9 cellular contexts compared by ENCODE assay signal in genomic region chr10:103916254-103916653, GRCh38. TPM values are rescaled to one million over a fixed set of nuclear protein-coding genes. Genes with fewer than 3 reads are reported as not detected.
DNase-seq lines count a peak whose midpoint lies in the region; ATAC-seq and TF ChIP-seq lines count a peak whose summit lies in the region.
"Had no signal": no experiment of that assay in that cellular context is flagged by ENCODE, and none has a peak within 500 bp of the region (broad histone marks: within the 10 kb centered on the region; RNA-seq: fewer than 3 reads in every experiment).

No MANE protein-coding gene starts in this region.

- H3K36me3 ChIP-seq in BLaER1 treated with 17β-estradiol and CSF1 and Interleukin-3, amounts not matched to agents 10 nM and 100 nM: peaks cover 0 to 19% (median 15%) of the 10 kb centered on the region in 11 experiments; a peak in 17 of 22 replicates
- H3K36me3 ChIP-seq in MG63: peaks cover 3% of the 10 kb centered on the region; the same call in 1 of the 2 replicates

- peak overlapping the region; percentile 90 to 98 (median 98) for H3K4me2 ChIP-seq in BLaER1 treated with 17β-estradiol and CSF1 and Interleukin-3, amounts not matched to agents 10 nM and 100 nM

- H3K9me3 Mint-ChIP-seq in natural killer cell: no peaks in the 10 kb centered on the region

- H3K36me3 Mint-ChIP-seq in natural killer cell: no peaks in the 10 kb centered on the region

- H3K4me1 ChIP-seq in BLaER1 treated with 17β-estradiol and CSF1 and Interleukin-3, amounts not matched to agents 10 nM and 100 nM: peaks cover 29 to 53% (median 38%) of the 10 kb centered on the region in 10 experiments

- no peak for DNase-seq in MG63
- DNase-seq in choroid plexus epithelial cell (ENCODE audit: low read depth): no peak
- no peak for DNase-seq in natural killer cell
- no peak for DNase-seq in NCI-H2081 (lab: John Stamatoyannopoulos, UW)
- DNase-seq in anterior cingulate cortex (lab: John Stamatoyannopoulos, UW): no peak
- DNase-seq: NCI-H446 had no signal

- no peaks in the 10 kb centered on the region for H4K20me1 ChIP-seq in BLaER1 treated with 17β-estradiol and CSF1 and Interleukin-3, amounts not matched to agents 10 nM and 100 nM

- H3K27ac Mint-ChIP-seq in natural killer cell: peak overlapping the region; percentile 94 to 97

- H3K4me3 ChIP-seq in BLaER1 treated with 17β-estradiol and CSF1 and Interleukin-3, amounts not matched to agents 10 nM and 100 nM: peak overlapping the region in 5 of 10 experiments; percentile 69 to 83 (median 73); a peak in 7 of 20 replicates
- H3K4me3 ChIP-seq in MG63 (0 out of 2 replicates have a peak overlapping the region, but pooled peaks have one; percentile 1), choroid plexus epithelial cell (ENCODE audit: low read depth, low read length) (peak overlapping the region; percentile 66)

- H3K27me3 ChIP-seq in BLaER1 treated with 17β-estradiol and CSF1 and Interleukin-3, amounts not matched to agents 10 nM and 100 nM: no peaks in the 10 kb centered on the region
- H3K27me3 ChIP-seq in MG63: no peaks in the 10 kb centered on the region

- TF ChIP-seq CTCF in choroid plexus epithelial cell (conservative IDR thresholded peaks at IDR 0.05; ENCODE audit: low read depth, low read length) (no peak), natural killer cell (IDR thresholded peaks at IDR 0.05) (no peak)

- no peak for ATAC-seq in natural killer cell
- ATAC-seq in HG03378 (IDR thresholded peaks at IDR 0.05; ENCODE audit: unreplicated experiment): no peak
- no peak for ATAC-seq in HG03432 (IDR thresholded peaks at IDR 0.05; ENCODE audit: unreplicated experiment)

- H3K4me1 Mint-ChIP-seq in natural killer cell: peaks cover 54 to 60% of the 10 kb centered on the region in 2 donors

- intact Hi-C loops in natural killer cell (cut with micrococcal nuclease): loop anchor here (5.0 to 10.0 kb wide), 2 partner anchors 351 to 409 kb away; partner anchors contain the start of gene GSTO2

- H3K27ac ChIP-seq in BLaER1 treated with 17β-estradiol and CSF1 and Interleukin-3, amounts not matched to agents 10 nM and 100 nM: no peak overlapping the region; a peak in 1 of 22 replicates

- H3K9me3 ChIP-seq in BLaER1 treated with 17β-estradiol and CSF1 and Interleukin-3, amounts not matched to agents 10 nM and 100 nM (replicated peaks in 1 of 11): peaks cover 9 to 18% (median 16%) of the 10 kb centered on the region in 11 experiments
- no peaks in the 10 kb centered on the region for H3K9me3 ChIP-seq in MG63

- H3K9ac ChIP-seq in BLaER1 treated with 17β-estradiol and CSF1 and Interleukin-3, amounts not matched to agents 10 nM and 100 nM: peak overlapping the region in 2 of 11 experiments; percentile 22 to 89; a peak in 3 of 22 replicates

- H3K4me3 Mint-ChIP-seq in natural killer cell: peak overlapping the region; percentile 96

- no peaks in the 10 kb centered on the region for H3K27me3 Mint-ChIP-seq in natural killer cell (ENCODE audit: low read depth in 2 of 2)

RNA-seq across cellular contexts. Expression of gene STN1, which starts 1.7 kb away (rescaled TPM):
- 29.1 and 33.2 TPM in 2 replicates for total RNA-seq in MG63 (2014; rRNA removed; shearing (Covaris generic); ENCODE audit: low replicate concordance)
- 10 to 100 TPM; 31.7 to 53.4 (median 34.0) TPM for total RNA-seq in natural killer cell

RNA-seq across cellular contexts. Expression of gene SLK, which starts 50.7 kb away (rescaled TPM):
- 19.0 and 31.0 TPM in 2 replicates for total RNA-seq in MG63 (2014; rRNA removed; shearing (Covaris generic); ENCODE audit: low replicate concordance)
- 10 to 100 TPM; 33.4 to 48.7 (median 40.3) TPM for total RNA-seq in natural killer cell
